Comparison of ENCODE assay signal across 1 cellular context in the genomic region with DNA sequence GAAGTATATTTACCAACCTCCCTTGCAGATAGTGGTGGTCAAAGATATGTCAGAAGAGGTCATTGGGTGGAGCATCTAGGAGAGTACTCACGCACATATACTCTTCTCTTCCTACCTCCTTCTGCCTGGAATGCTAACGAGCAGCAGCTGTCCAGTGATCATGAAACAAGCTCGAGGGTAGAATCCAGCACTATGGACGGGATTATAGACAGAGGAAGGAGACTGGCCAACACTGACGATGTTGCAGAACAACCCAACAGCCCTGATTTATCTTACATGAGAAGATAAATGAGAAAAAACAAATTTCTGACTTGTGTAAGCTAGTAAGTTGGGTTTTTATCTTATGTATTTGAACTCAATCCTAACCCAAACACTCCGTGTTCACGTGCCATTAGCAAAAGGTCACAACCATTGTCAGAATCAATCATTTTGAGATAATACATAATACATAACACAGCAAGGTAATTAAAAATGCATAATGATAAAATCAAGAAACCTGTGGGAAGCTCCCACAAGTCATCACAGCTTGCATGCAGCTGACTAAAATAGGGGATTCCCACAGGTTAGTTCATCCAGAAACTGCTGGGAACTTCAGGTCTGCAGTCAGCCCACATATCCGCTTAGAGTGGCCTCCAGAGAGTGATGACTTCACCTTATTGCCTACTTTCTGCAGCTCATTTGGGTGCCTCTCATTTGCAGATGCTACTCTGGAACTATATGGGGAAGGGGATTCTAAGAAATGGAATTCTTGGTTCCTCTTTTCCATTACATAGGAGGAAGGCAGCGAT.
TF ChIP-seq lines count a peak whose summit lies in the region.

No MANE protein-coding gene starts in this region.

TF ChIP-seq in GM12878, 131 proteins besides CTCF, POLR2A, EP300 and RAD21 (continued from another document):
- TF ChIP-seq, protein P1, sequence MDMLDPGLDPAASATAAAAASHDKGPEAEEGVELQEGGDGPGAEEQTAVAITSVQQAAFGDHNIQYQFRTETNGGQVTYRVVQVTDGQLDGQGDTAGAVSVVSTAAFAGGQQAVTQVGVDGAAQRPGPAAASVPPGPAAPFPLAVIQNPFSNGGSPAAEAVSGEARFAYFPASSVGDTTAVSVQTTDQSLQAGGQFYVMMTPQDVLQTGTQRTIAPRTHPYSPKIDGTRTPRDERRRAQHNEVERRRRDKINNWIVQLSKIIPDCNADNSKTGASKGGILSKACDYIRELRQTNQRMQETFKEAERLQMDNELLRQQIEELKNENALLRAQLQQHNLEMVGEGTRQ (IDR thresholded peaks at IDR 0.05; ENCODE audit: borderline replicate concordance, low read depth, low read length) = no peak; the same call in 1 of the 2 replicates
- TF ChIP-seq, protein P2, sequence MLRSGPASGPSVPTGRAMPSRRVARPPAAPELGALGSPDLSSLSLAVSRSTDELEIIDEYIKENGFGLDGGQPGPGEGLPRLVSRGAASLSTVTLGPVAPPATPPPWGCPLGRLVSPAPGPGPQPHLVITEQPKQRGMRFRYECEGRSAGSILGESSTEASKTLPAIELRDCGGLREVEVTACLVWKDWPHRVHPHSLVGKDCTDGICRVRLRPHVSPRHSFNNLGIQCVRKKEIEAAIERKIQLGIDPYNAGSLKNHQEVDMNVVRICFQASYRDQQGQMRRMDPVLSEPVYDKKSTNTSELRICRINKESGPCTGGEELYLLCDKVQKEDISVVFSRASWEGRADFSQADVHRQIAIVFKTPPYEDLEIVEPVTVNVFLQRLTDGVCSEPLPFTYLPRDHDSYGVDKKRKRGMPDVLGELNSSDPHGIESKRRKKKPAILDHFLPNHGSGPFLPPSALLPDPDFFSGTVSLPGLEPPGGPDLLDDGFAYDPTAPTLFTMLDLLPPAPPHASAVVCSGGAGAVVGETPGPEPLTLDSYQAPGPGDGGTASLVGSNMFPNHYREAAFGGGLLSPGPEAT (IDR thresholded peaks at IDR 0.05; ENCODE audit: low read depth) = peak; percentile 84
- TF ChIP-seq DPF2 (IDR thresholded peaks at IDR 0.05) (peak; percentile 66), RUNX3 (IDR thresholded peaks at IDR 0.05; ENCODE audit: low read length) (peak; percentile 88), GATAD2B (conservative IDR thresholded peaks at IDR 0.05; ENCODE audit: low read depth) (peak; percentile 97), YBX1 (IDR thresholded peaks at IDR 0.05) (no peak), JUND (IDR thresholded peaks at IDR 0.05; ENCODE audit: low read depth, low read length) (no peak; the same call in 1 of the 2 replicates), CREM (IDR thresholded peaks at IDR 0.05; ENCODE audit: low read depth) (peak; percentile 83; the same call in 1 of the 2 replicates), IKZF2 (IDR thresholded peaks at IDR 0.05) (peak; percentile 89 to 91), ZBED1 (IDR thresholded peaks at IDR 0.05; ENCODE audit: borderline replicate concordance) (peak; percentile 95), RB1 (IDR thresholded peaks at IDR 0.05; ENCODE audit: borderline replicate concordance) (no peak), PAX5 (IDR thresholded peaks at IDR 0.05; ENCODE audit: borderline replicate concordance, low read depth, low read length) (peak; percentile 78), MYB (IDR thresholded peaks at IDR 0.05; ENCODE audit: borderline replicate concordance, low read depth, low read length) (no peak), SPI1 (IDR thresholded peaks at IDR 0.05; ENCODE audit: borderline replicate concordance, insufficient read depth, low read depth, low read length) (peak; percentile 31; the same call in 1 of the 2 replicates), SMAD5 (IDR thresholded peaks at IDR 0.05; ENCODE audit: low read depth) (no peak), TAF1 (IDR thresholded peaks at IDR 0.05; ENCODE audit: borderline replicate concordance, low read depth, low read length) (no peak), WRNIP1 (IDR thresholded peaks at IDR 0.05; ENCODE audit: borderline replicate concordance, low read depth, low read length) (0 out of 2 replicates have a peak, but pooled peaks have one; percentile 23), SREBF2 (IDR thresholded peaks at IDR 0.05; ENCODE audit: low read length) (no peak), CHD1 (IDR thresholded peaks at IDR 0.05; ENCODE audit: low read depth, low read length) (no peak), BRCA1 (IDR thresholded peaks at IDR 0.05; ENCODE audit: low read depth, low read length) (no peak), SMARCA5 (IDR thresholded peaks at IDR 0.05) (no peak), NFXL1 (IDR thresholded peaks at IDR 0.05; ENCODE audit: borderline replicate concordance) (no peak), IKZF1 (conservative IDR thresholded peaks at IDR 0.05) (peak; percentile 87), SIN3A (IDR thresholded peaks at IDR 0.05; ENCODE audit: low read depth, low read length) (no peak), ASH2L (IDR thresholded peaks at IDR 0.05; ENCODE audit: borderline replicate concordance, low read depth) (no peak), CBX5 (IDR thresholded peaks at IDR 0.05; ENCODE audit: low read depth) (peak; percentile 68; the same call in 1 of the 2 replicates), HDGF (IDR thresholded peaks at IDR 0.05) (no peak), BHLHE40 (IDR thresholded peaks at IDR 0.05; ENCODE audit: borderline replicate concordance in 1 of 2, low read depth in 2 of 2, low read length in 1 of 2) (peak; percentile 82 to 88), BCL11A (IDR thresholded peaks at IDR 0.05; ENCODE audit: low read depth, low read length) (peak; percentile 74; the same call in 1 of the 2 replicates), BMI1 (IDR thresholded peaks at IDR 0.05; ENCODE audit: borderline replicate concordance) (peak; percentile 48), ATF7 (IDR thresholded peaks at IDR 0.05; ENCODE audit: low read depth) (peak; percentile 97), CREB1 (IDR thresholded peaks at IDR 0.05; ENCODE audit: low read depth) (peak; percentile 69; the same call in 1 of the 2 replicates), ZNF274 (IDR thresholded peaks at IDR 0.05; ENCODE audit: insufficient read depth, insufficient read length) (no peak), CBFB (IDR thresholded peaks at IDR 0.05; ENCODE audit: low read depth) (peak; percentile 74)
- TF ChIP-seq, protein P3, sequence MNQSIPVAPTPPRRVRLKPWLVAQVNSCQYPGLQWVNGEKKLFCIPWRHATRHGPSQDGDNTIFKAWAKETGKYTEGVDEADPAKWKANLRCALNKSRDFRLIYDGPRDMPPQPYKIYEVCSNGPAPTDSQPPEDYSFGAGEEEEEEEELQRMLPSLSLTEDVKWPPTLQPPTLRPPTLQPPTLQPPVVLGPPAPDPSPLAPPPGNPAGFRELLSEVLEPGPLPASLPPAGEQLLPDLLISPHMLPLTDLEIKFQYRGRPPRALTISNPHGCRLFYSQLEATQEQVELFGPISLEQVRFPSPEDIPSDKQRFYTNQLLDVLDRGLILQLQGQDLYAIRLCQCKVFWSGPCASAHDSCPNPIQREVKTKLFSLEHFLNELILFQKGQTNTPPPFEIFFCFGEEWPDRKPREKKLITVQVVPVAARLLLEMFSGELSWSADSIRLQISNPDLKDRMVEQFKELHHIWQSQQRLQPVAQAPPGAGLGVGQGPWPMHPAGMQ (IDR thresholded peaks at IDR 0.05; ENCODE audit: borderline replicate concordance) = no peak
- TF ChIP-seq, protein P4, sequence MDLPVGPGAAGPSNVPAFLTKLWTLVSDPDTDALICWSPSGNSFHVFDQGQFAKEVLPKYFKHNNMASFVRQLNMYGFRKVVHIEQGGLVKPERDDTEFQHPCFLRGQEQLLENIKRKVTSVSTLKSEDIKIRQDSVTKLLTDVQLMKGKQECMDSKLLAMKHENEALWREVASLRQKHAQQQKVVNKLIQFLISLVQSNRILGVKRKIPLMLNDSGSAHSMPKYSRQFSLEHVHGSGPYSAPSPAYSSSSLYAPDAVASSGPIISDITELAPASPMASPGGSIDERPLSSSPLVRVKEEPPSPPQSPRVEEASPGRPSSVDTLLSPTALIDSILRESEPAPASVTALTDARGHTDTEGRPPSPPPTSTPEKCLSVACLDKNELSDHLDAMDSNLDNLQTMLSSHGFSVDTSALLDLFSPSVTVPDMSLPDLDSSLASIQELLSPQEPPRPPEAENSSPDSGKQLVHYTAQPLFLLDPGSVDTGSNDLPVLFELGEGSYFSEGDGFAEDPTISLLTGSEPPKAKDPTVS (IDR thresholded peaks at IDR 0.05; ENCODE audit: low read depth, low read length) = peak; percentile 91
- TF ChIP-seq, protein P5, sequence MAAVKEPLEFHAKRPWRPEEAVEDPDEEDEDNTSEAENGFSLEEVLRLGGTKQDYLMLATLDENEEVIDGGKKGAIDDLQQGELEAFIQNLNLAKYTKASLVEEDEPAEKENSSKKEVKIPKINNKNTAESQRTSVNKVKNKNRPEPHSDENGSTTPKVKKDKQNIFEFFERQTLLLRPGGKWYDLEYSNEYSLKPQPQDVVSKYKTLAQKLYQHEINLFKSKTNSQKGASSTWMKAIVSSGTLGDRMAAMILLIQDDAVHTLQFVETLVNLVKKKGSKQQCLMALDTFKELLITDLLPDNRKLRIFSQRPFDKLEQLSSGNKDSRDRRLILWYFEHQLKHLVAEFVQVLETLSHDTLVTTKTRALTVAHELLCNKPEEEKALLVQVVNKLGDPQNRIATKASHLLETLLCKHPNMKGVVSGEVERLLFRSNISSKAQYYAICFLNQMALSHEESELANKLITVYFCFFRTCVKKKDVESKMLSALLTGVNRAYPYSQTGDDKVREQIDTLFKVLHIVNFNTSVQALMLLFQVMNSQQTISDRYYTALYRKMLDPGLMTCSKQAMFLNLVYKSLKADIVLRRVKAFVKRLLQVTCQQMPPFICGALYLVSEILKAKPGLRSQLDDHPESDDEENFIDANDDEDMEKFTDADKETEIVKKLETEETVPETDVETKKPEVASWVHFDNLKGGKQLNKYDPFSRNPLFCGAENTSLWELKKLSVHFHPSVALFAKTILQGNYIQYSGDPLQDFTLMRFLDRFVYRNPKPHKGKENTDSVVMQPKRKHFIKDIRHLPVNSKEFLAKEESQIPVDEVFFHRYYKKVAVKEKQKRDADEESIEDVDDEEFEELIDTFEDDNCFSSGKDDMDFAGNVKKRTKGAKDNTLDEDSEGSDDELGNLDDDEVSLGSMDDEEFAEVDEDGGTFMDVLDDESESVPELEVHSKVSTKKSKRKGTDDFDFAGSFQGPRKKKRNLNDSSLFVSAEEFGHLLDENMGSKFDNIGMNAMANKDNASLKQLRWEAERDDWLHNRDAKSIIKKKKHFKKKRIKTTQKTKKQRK (IDR thresholded peaks at IDR 0.05; ENCODE audit: low read depth, low read length) = no peak
- TF ChIP-seq, protein P6, sequence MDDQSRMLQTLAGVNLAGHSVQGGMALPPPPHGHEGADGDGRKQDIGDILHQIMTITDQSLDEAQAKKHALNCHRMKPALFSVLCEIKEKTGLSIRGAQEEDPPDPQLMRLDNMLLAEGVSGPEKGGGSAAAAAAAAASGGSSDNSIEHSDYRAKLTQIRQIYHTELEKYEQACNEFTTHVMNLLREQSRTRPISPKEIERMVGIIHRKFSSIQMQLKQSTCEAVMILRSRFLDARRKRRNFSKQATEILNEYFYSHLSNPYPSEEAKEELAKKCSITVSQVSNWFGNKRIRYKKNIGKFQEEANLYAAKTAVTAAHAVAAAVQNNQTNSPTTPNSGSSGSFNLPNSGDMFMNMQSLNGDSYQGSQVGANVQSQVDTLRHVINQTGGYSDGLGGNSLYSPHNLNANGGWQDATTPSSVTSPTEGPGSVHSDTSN (IDR thresholded peaks at IDR 0.05; ENCODE audit: insufficient replicate concordance, low read depth, low read length) = no peak
- TF ChIP-seq, protein P7, sequence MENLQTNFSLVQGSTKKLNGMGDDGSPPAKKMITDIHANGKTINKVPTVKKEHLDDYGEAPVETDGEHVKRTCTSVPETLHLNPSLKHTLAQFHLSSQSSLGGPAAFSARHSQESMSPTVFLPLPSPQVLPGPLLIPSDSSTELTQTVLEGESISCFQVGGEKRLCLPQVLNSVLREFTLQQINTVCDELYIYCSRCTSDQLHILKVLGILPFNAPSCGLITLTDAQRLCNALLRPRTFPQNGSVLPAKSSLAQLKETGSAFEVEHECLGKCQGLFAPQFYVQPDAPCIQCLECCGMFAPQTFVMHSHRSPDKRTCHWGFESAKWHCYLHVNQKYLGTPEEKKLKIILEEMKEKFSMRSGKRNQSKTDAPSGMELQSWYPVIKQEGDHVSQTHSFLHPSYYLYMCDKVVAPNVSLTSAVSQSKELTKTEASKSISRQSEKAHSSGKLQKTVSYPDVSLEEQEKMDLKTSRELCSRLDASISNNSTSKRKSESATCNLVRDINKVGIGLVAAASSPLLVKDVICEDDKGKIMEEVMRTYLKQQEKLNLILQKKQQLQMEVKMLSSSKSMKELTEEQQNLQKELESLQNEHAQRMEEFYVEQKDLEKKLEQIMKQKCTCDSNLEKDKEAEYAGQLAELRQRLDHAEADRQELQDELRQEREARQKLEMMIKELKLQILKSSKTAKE (IDR thresholded peaks at IDR 0.05; ENCODE audit: low read depth, poor library complexity, severe bottlenecking) = peak; percentile 30
- TF ChIP-seq, protein P8, sequence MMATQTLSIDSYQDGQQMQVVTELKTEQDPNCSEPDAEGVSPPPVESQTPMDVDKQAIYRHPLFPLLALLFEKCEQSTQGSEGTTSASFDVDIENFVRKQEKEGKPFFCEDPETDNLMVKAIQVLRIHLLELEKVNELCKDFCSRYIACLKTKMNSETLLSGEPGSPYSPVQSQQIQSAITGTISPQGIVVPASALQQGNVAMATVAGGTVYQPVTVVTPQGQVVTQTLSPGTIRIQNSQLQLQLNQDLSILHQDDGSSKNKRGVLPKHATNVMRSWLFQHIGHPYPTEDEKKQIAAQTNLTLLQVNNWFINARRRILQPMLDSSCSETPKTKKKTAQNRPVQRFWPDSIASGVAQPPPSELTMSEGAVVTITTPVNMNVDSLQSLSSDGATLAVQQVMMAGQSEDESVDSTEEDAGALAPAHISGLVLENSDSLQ (IDR thresholded peaks at IDR 0.05) = peak; percentile 31; the same call in 1 of the 2 replicates
- TF ChIP-seq, protein P9, sequence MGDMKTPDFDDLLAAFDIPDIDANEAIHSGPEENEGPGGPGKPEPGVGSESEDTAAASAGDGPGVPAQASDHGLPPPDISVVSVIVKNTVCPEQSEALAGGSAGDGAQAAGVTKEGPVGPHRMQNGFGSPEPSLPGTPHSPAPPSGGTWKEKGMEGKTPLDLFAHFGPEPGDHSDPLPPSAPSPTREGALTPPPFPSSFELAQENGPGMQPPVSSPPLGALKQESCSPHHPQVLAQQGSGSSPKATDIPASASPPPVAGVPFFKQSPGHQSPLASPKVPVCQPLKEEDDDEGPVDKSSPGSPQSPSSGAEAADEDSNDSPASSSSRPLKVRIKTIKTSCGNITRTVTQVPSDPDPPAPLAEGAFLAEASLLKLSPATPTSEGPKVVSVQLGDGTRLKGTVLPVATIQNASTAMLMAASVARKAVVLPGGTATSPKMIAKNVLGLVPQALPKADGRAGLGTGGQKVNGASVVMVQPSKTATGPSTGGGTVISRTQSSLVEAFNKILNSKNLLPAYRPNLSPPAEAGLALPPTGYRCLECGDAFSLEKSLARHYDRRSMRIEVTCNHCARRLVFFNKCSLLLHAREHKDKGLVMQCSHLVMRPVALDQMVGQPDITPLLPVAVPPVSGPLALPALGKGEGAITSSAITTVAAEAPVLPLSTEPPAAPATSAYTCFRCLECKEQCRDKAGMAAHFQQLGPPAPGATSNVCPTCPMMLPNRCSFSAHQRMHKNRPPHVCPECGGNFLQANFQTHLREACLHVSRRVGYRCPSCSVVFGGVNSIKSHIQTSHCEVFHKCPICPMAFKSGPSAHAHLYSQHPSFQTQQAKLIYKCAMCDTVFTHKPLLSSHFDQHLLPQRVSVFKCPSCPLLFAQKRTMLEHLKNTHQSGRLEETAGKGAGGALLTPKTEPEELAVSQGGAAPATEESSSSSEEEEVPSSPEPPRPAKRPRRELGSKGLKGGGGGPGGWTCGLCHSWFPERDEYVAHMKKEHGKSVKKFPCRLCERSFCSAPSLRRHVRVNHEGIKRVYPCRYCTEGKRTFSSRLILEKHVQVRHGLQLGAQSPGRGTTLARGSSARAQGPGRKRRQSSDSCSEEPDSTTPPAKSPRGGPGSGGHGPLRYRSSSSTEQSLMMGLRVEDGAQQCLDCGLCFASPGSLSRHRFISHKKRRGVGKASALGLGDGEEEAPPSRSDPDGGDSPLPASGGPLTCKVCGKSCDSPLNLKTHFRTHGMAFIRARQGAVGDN (IDR thresholded peaks at IDR 0.05) = peak; percentile 48; the same call in 1 of the 2 replicates
TF ChIP-seq in GM12878: peak in this region for 49.
